ENCODE assay signal across 23 cellular contexts in the genomic region with DNA sequence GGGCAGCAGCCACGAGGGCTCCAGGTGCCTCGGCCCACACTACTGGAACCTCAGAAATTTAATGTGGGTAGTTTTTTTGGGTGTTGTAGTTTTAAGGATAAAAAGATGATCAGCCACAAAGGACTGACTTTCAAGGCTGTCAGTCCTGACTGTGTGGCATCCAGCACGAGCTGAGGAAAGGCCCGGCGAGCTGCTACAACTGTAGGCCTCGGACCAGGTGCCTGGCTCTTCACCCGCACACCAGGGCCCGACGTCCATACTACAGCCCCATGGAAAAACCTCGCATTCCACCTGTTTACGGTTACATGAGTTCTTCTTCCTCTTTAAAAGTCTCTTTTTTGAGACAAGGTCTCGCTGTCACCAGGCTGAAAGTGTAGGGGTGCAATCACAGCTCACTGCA. TPM values are rescaled to one million over a fixed set of nuclear protein-coding genes. Genes with fewer than 3 reads are reported as not detected.
"Had no signal": no experiment of that assay in that cellular context is flagged by ENCODE, and none has a peak within 500 bp of the region (broad histone marks: within the 10 kb centered on the region; RNA-seq: fewer than 3 reads in every experiment).

No MANE protein-coding gene starts in this region.

- H3K9me3 ChIP-seq: body of pancreas, esophagus squamous epithelium, left ventricle myocardium inferior, right atrium auricular region, tibial nerve had no signal

- H3K27me3 ChIP-seq: body of pancreas, esophagus squamous epithelium, right atrium auricular region, tibial nerve had no signal

- H3K4me3 ChIP-seq: body of pancreas, coronary artery, esophagus squamous epithelium, left ventricle myocardium inferior, right atrium auricular region, tibial nerve had no signal

- DNase-seq: activated CD4-positive, alpha-beta memory T cell treated with anti-CD3 and anti-CD28 coated beads, Interleukin-2, amount 10 ng/mL, durations not matched to agents 7 days and 5 days; activated gamma-delta T cell; activated T-cell treated with anti-CD3 and anti-CD28 coated beads, Interleukin-2, amount 50 U/mL, for 72 hours; body of pancreas; central memory CD4-positive, alpha-beta T cell; esophagus squamous epithelium; hippocampal formation; left ventricle myocardium inferior; nephron progenitor cell; occipital lobe; stimulated activated CD4-positive, alpha-beta T cell treated with anti-CD3 and anti-CD28 coated beads, Interleukin-4, amount 100 ng/mL, for 24 hours; stimulated activated naive CD4-positive, alpha-beta T cell treated with Interleukin-2 at 50 U/mL for 16 hours; substantia nigra; T-helper 9 cell had no signal

- H3K27ac ChIP-seq: body of pancreas, coronary artery, left ventricle myocardium inferior, right atrium auricular region, tibial nerve had no signal

- ATAC-seq: activated naive CD4-positive, alpha-beta T cell treated with anti-CD3 and anti-CD28 coated beads, Interleukin-2, amount 50 U/mL, for 72 hours; activated T-cell treated with anti-CD3 and anti-CD28 coated beads, Interleukin-2, amount 50 U/mL, for 72 hours; body of pancreas had no signal

RNA-seq across cellular contexts. Expression of a gene that starts 47.4 kb away (rescaled TPM):
- total RNA-seq: body of pancreas, fibroblast of villous mesenchyme, glomerular endothelial cell, kidney epithelial cell, left ventricle myocardium inferior, mesenteric fat pad, occipital lobe, right atrium auricular region, skeletal muscle tissue, tibial nerve had no signal
